1 cellular context compared by ENCODE assay signal in the genomic region with DNA sequence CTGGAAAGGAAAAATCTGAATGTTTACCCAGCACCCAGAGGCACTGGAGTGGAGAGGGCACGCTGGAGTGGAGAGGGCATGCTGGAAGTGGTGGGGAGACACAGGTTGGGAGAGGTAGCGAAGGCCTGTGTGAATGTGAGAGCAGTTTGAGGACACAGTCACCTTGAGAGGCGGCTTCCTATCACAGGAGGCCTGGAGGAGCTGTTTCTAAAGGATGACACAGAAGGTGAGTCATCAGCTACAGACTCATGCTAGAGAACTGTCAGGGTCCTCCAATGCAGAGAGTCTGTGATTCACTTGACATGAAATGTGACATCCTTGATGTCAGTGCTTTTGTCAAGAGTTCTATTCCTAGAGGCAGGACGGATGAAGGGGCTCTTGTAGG.
A peak's percentile ranks its signal among the peaks of the same experiment; 100 is the strongest.
TF ChIP-seq lines count a peak whose summit lies in the region.

No MANE protein-coding gene starts in this region.

TF ChIP-seq in endothelial cell of umbilical vein, 7 proteins besides CTCF, POLR2A, EP300 and RAD21:
- TF ChIP-seq JUN (IDR thresholded peaks at IDR 0.05; ENCODE audit: borderline replicate concordance, insufficient read depth, insufficient read length, low read depth) (peak; percentile 62), EZH2 (IDR thresholded peaks at IDR 0.05; ENCODE audit: borderline replicate concordance, low read depth, low read length, severe bottlenecking) (no peak)
